ENCODE assay signal across 8 cellular contexts in the genomic region with DNA sequence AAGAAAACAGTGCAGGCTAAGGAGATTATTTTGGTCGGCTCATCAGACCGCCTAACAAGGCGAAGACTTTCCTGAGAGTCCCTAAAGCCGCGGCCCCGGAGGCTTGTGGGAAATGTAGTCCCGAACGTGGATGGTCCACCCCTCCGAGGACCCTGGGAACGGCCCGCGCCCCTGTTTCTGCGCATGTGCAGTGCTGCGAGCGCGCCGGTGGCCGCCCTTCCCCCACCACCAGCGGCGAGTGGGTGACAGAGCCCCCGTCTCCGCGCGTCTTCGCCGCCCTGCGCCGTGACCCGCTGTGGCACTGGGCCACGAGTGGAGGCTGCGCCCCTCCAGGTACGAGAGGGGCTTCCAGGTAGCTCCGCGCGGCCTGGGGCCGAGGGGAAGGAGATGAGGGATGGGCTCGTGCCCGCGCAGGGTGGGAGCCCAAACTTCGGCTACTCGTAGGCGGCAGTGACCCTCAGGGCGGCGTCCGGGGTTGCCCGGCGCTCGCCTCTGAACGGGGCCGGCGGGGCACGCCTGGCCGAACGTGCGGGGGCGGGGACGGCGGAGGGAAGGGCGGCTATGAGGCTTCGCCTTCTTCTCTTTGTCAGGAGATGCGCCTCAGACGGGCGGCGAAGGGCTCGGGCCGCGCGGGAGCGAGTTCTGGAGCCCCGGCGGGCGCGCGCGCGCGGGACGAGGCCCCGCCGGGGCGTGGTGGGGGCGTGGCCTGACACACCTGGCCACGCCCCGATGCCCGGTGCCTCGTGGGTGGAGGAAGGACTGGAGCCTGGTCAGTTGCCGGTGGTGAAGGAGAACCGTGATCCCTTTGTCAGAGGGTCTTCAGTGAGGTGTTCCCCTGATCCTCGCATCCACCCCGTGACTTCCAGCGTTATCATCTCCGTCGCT. TPM values are rescaled to one million over a fixed set of nuclear protein-coding genes. Genes with fewer than 3 reads are reported as not detected.
A peak's percentile ranks its signal among the peaks of the same experiment; 100 is the strongest.
DNase-seq lines count a peak whose midpoint lies in the region; ATAC-seq and TF ChIP-seq lines count a peak whose summit lies in the region.

Gene ZFP1, plus strand, starts transcription at position 214 of the 885 bp plus-strand sequence. CDS start 4,428 bp downstream, outside the sequence.

- CTCF ChIA-PET in PC-3 (lab: Charles Lee) = no interaction called here

- BruUV-seq in PC-3 (replicated peaks; lab: Mats Ljungman, UMichigan) = no TSS peak

- H3K4me2 ChIP-seq in PC-3 (ENCODE audit: low read length) = peak within 1 kb of the TSS; percentile 93

- H2AFZ ChIP-seq in PC-3 (ENCODE audit: low read length) = peak within 1 kb of the TSS; percentile 90

- H3K27me3 ChIP-seq in PC-3 (ENCODE audit: low read length) = no peaks in the 10 kb centered on the region

- H3K4me3 ChIP-seq in Jurkat, Clone E6-1 (ENCODE audit: low read length) = peak within 1 kb of the TSS; percentile 85
- H3K4me3 ChIP-seq in PC-3 (ENCODE audit: low read length) (peak within 1 kb of the TSS; percentile 98), epithelial cell of proximal tubule (ENCODE audit: low read depth, low read length) (peak within 1 kb of the TSS; percentile 94)

- no peaks in the 10 kb centered on the region for H3K4me1 ChIP-seq in PC-3 (ENCODE audit: insufficient read depth, low read length)

- H3K36me3 ChIP-seq in PC-3 (ENCODE audit: low read depth, low read length) = peaks cover 22% of the 10 kb centered on the region

- intact Hi-C loops in PC-3 (cut with micrococcal nuclease) = loop anchor here (2.0 kb wide), 1 partner anchor 32 kb away; the partner anchor contains the start of gene LDHD

- H3K9me3 ChIP-seq in PC-3 (ENCODE audit: low read length) = peaks cover 13% of the 10 kb centered on the region

- ATAC-seq in GM21717 (IDR thresholded peaks at IDR 0.05; ENCODE audit: unreplicated experiment) = peak; percentile 86
- ATAC-seq in PC-3 = peak; percentile 90

- H3K9me2 ChIP-seq in PC-3 (replicated peaks; ENCODE audit: low read length) = no peaks in the 10 kb centered on the region

- POLR2A ChIA-PET in PC-3 (lab: Charles Lee; ENCODE audit: unreplicated experiment) = no interaction called here

- peaks cover 32% of the 10 kb centered on the region for H3K79me2 ChIP-seq in PC-3 (ENCODE audit: low read length)

- peak within 1 kb of the TSS; percentile 85 for H3K27ac ChIP-seq in PC-3 (ENCODE audit: low read length)

- no peaks in the 10 kb centered on the region for H4K20me1 ChIP-seq in PC-3 (ENCODE audit: low read length)

- no peak for TF ChIP-seq CTCF in PC-3 (conservative IDR thresholded peaks at IDR 0.05; ENCODE audit: low read depth, low read length)
- no peak for TF ChIP-seq CTCF in epithelial cell of proximal tubule (conservative IDR thresholded peaks at IDR 0.05; ENCODE audit: low read depth, low read length)

- DNase-seq in DMS53 (lab: John Stamatoyannopoulos, UW) (peak; percentile 94), PC-3 (peak; percentile 87), activated T-cell treated with anti-CD3 and anti-CD28 coated beads for 4 hours (peak; percentile 93), epithelial cell of proximal tubule (ENCODE audit: low read depth) (peak; percentile 36), mucosa of gallbladder (ENCODE audit: low spot score) (peak; percentile 95)
- DNase-seq in Jurkat, Clone E6-1 (ENCODE audit: low read depth, low spot score) = peak; percentile 93
- DNase-seq in stimulated activated CD8-positive, alpha-beta memory T cell treated with anti-CD3 and anti-CD28 coated beads, Interleukin-4, amount 100 ng/mL, for 24 hours (ENCODE audit: low read depth) = peak; percentile 91

- no peaks in the 10 kb centered on the region for H3F3A ChIP-seq in PC-3 (ENCODE audit: low read length, unreplicated experiment)

- peak within 1 kb of the TSS; percentile 96 for H3K9ac ChIP-seq in PC-3 (ENCODE audit: low read length)

RNA-seq across cellular contexts. Expression of gene ZFP1, which starts in this region (rescaled TPM):
- 26.3 TPM for polyA plus RNA-seq in Jurkat, Clone E6-1 (2012; ENCODE audit: insufficient read depth, insufficient read length)
- total RNA-seq in PC-3 (2014; rRNA removed) (3.3 and 3.5 TPM in 2 replicates), epithelial cell of proximal tubule (8.1 and 9.2 TPM in 2 replicates), mucosa of gallbladder (11.4 TPM)

Comparison
In these comparisons a context has a peak if more than half of its experiments do, and no peak if none do; other contexts are left out.
1. Peak in every context shown above with its lines: DNase-seq, ATAC-seq, H3K4me3 ChIP-seq and H3K27ac ChIP-seq.
2. DNase-seq: peak in every context shown above with its lines; median percentile 95 in mucosa of gallbladder; 94 in DMS53; 93 in Jurkat, Clone E6-1; 93 in activated T-cell treated with anti-CD3 and anti-CD28 coated beads for 4 hours; 91 in stimulated activated CD8-positive, alpha-beta memory T cell treated with anti-CD3 and anti-CD28 coated beads, Interleukin-4, amount 100 ng/mL, for 24 hours; 87 in PC-3; 36 in epithelial cell of proximal tubule.